Comparison of ENCODE assay signal across 8 cellular contexts in the genomic region with DNA sequence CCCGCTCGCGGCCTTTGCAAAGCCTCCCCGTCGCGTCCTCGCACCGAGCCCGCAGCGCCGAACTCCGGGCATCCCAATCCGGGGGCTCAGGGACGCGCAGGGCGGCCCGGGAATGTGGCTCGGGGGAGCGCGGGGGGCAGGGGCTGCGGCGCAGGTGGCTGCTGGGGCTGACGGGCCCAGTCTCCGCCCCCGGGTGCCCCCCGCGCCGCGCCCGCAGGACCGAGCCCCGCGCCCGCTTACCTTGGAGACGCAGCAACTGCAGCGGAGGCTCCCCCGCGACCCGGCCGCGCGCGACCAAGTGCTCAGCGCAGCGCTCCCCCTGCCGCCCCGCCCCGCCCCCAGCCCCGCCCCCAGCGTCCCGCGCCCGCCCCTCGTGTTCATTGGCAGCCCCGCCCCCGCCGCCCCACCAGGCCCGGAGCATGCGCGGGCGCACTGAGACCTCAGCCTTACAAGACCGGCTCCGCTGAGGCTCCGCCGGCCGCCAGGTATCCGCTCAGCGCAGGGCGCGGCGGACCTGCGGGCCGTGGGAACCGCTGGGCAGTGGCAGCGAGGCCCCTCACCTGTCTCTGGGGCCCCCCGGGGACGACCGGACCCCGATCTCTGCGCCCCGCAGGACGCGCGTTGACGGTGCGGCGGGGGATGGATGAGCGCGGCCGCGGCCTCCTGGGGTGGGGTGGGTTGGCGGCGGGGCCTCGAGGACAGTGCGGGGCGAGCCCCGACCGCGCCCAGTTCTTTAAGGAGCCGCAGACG. TPM values are rescaled to one million over a fixed set of nuclear protein-coding genes. Genes with fewer than 3 reads are reported as not detected.
DNase-seq lines count a peak whose midpoint lies in the region; ATAC-seq, FAIRE-seq and TF ChIP-seq lines count a peak whose summit lies in the region.
"Not testable (repeated sequence)": the region's sequence is repeated elsewhere in the genome, so short reads cannot be mapped to it uniquely, and the experiment has no call there.

A gene with protein sequence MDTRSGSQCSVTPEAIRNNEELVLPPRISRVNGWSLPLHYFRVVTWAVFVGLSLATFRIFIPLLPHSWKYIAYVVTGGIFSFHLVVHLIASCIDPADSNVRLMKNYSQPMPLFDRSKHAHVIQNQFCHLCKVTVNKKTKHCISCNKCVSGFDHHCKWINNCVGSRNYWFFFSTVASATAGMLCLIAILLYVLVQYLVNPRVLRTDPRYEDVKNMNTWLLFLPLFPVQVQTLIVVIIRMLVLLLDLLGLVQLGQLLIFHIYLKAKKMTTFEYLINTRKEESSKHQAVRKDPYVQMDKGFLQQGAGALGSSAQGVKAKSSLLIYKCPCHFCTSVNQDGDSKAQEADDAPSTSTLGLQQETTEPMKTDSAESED (minus strand): TSS at position 302 of the 750 bp plus-strand sequence. CDS start 17,810 bp downstream, outside the sequence.

- CTCF ChIA-PET in AG04449 (lab: Yijun Ruan, JAX); activated CD4-positive, alpha-beta memory T cell treated with anti-CD3 and anti-CD28 coated beads, Interleukin-2, amount 10 ng/mL, durations not matched to agents 7 days and 5 days (lab: Charles Lee): not testable (repeated sequence)

- H3K9ac ChIP-seq in colonic mucosa (ENCODE audit: low read depth in 2 of 2, low read length in 2 of 2), result peak within 1 kb of the TSS in 1 of 2 donors; percentile 33

- not testable (repeated sequence) for TF ChIP-seq CTCF in AG04449 (IDR thresholded peaks at IDR 0.05; ENCODE audit: insufficient read depth, low read length, missing control alignments); colonic mucosa (IDR thresholded peaks at IDR 0.05)

- peak within 1 kb of the TSS; percentile 48 for H3K4me3 ChIP-seq in AG04449 (ENCODE audit: low read depth, low read length)
- peak within 1 kb of the TSS; percentile 68 for H3K4me3 ChIP-seq in colonic mucosa

- H3K9me3 Mint-ChIP-seq in activated CD4-positive, alpha-beta memory T cell treated with anti-CD3 and anti-CD28 coated beads, Interleukin-2, amount 10 ng/mL, durations not matched to agents 7 days and 5 days, result not testable (repeated sequence)

- POLR2A ChIA-PET in AG04449 (lab: Yijun Ruan, JAX); activated CD4-positive, alpha-beta memory T cell treated with anti-CD3 and anti-CD28 coated beads, Interleukin-2, amount 10 ng/mL, durations not matched to agents 7 days and 5 days (lab: Charles Lee): not testable (repeated sequence)

- H3K9me3 ChIP-seq in colonic mucosa, result not testable (repeated sequence)

- H3K4me1 ChIP-seq in colonic mucosa, result not testable (repeated sequence)

- peak within 1 kb of the TSS; percentile 63 for H3K4me3 Mint-ChIP-seq in activated CD4-positive, alpha-beta memory T cell treated with anti-CD3 and anti-CD28 coated beads, Interleukin-2, amount 10 ng/mL, durations not matched to agents 7 days and 5 days

- ATAC-seq in HG03558 (IDR thresholded peaks at IDR 0.05; ENCODE audit: extremely low read depth, unreplicated experiment), result peak; percentile 54

- DNase-seq in AG04449 (ENCODE audit: low read depth, low spot score), result not testable (repeated sequence)
- DNase-seq in GM19239 (ENCODE audit: insufficient read length, low spot score) (peak; percentile 95), NCI-H69 (lab: John Stamatoyannopoulos, UW) (peak; percentile 94), colonic mucosa (peak; percentile 88), kidney glomerular epithelial cell (lab: John Stamatoyannopoulos, UW) (peak; percentile 24)
- DNase-seq in activated CD4-positive, alpha-beta memory T cell treated with anti-CD3 and anti-CD28 coated beads, Interleukin-2, amount 10 ng/mL, durations not matched to agents 7 days and 5 days, result peak; percentile 85
- peak; percentile 97 for DNase-seq in stimulated activated CD4-positive, alpha-beta T cell treated with anti-CD3 and anti-CD28 coated beads, Interleukin-12 subunit alpha, Interleukin-12 subunit beta, amount 100 ng/mL, for 4 hours

- H3K27me3 Mint-ChIP-seq in activated CD4-positive, alpha-beta memory T cell treated with anti-CD3 and anti-CD28 coated beads, Interleukin-2, amount 10 ng/mL, durations not matched to agents 7 days and 5 days, result not testable (repeated sequence)

- not testable (repeated sequence) for H3K36me3 ChIP-seq in colonic mucosa

- intact Hi-C loops in colonic mucosa (cut with DNase I), result not testable (repeated sequence)

- not testable (repeated sequence) for H3K36me3 Mint-ChIP-seq in activated CD4-positive, alpha-beta memory T cell treated with anti-CD3 and anti-CD28 coated beads, Interleukin-2, amount 10 ng/mL, durations not matched to agents 7 days and 5 days (ENCODE audit: low read depth)

- H3K27me3 ChIP-seq in colonic mucosa, result not testable (repeated sequence)

- H3K4me1 Mint-ChIP-seq in activated CD4-positive, alpha-beta memory T cell treated with anti-CD3 and anti-CD28 coated beads, Interleukin-2, amount 10 ng/mL, durations not matched to agents 7 days and 5 days, result not testable (repeated sequence)

- not testable (repeated sequence) for FAIRE-seq in GM19239 (lab: Jason Lieb, UNC)

- not testable (repeated sequence) for H3K27ac Mint-ChIP-seq in activated CD4-positive, alpha-beta memory T cell treated with anti-CD3 and anti-CD28 coated beads, Interleukin-2, amount 10 ng/mL, durations not matched to agents 7 days and 5 days

- H3K27ac ChIP-seq in colonic mucosa, result not testable (repeated sequence)

RNA-seq across cellular contexts. Expression of the gene that starts here (rescaled TPM):
- total RNA-seq in activated CD4-positive, alpha-beta memory T cell treated with anti-CD3 and anti-CD28 coated beads, Interleukin-2, amount 10 ng/mL, durations not matched to agents 7 days and 5 days, result not detected
- 1 to 10 TPM; 1.4 to 2.4 TPM for total RNA-seq in colonic mucosa

Comparison
In these comparisons a context has a peak if more than half of its experiments do, and no peak if none do; other contexts are left out.
1. Peak in DNase-seq in activated CD4-positive, alpha-beta memory T cell treated with anti-CD3 and anti-CD28 coated beads, Interleukin-2, amount 10 ng/mL, durations not matched to agents 7 days and 5 days; RNA of the gene not detected or under 1 TPM.